ENCODE assay signal across 11 cellular contexts in genomic region chr16:28130099-28131088, GRCh38.
DNase-seq lines count a peak whose midpoint lies in the region; ATAC-seq and TF ChIP-seq lines count a peak whose summit lies in the region.
"Had no signal": no experiment of that assay in that cellular context is flagged by ENCODE, and none has a peak within 500 bp of the region (broad histone marks: within the 10 kb centered on the region; RNA-seq: fewer than 3 reads in every experiment).

No MANE protein-coding gene starts in this region.

- H2AFZ ChIP-seq in neural progenitor cell (replicated peaks): no peak overlapping the region

- peaks cover 2 to 3% of the 10 kb centered on the region in 2 donors for H3K4me1 ChIP-seq in esophagus (ENCODE audit: control insufficient read depth in 2 of 2, insufficient read depth in 2 of 2, low read length in 1 of 2)
- H3K4me1 ChIP-seq in neural progenitor cell: no peaks in the 10 kb centered on the region

- H3K4me3 ChIP-seq in esophagus (ENCODE audit: low read depth in 1 of 2, low read length in 2 of 2) (no peak overlapping the region), neural progenitor cell (no peak overlapping the region)

- H3K4me3 Mint-ChIP-seq in neural progenitor cell: no peak overlapping the region

- DNase-seq in AG09319 (ENCODE audit: extremely low read depth, low read depth): peak; percentile 20
- DNase-seq in neural progenitor cell (ENCODE audit: low spot score): peak; percentile 53
- DNase-seq in stimulated activated CD8-positive, alpha-beta memory T cell treated with anti-CD3 and anti-CD28 coated beads, Interleukin-4, amount 100 ng/mL, for 48 hours: no peak
- no peak for DNase-seq in germinal center (ENCODE audit: low spot score)
- DNase-seq in ecto neural progenitor cell (ENCODE audit: low spot score): no peak
- DNase-seq: activated CD4-positive, CD25-positive, alpha-beta regulatory T cell; NCI-H1417 treated with DMSO at 0.1 percent for 48 hours had no signal

- H3K36me3 Mint-ChIP-seq in neural progenitor cell: peaks cover 34% of the 10 kb centered on the region

- H3K36me3 ChIP-seq in esophagus (ENCODE audit: control insufficient read depth in 2 of 2, insufficient read depth in 2 of 2, low read length in 1 of 2) (peaks cover 5 to 48% of the 10 kb centered on the region in 2 donors), neural progenitor cell (no peaks in the 10 kb centered on the region)

- TF ChIP-seq CTCF in AG09319 (IDR thresholded peaks at IDR 0.05; ENCODE audit: low read depth, low read length): no peak
- no peak for TF ChIP-seq CTCF in neural progenitor cell (IDR thresholded peaks at IDR 0.05)

- ATAC-seq in HG03378 (IDR thresholded peaks at IDR 0.05; ENCODE audit: unreplicated experiment): no peak
- ATAC-seq: Panc1 had no signal

- TF ChIP-seq RAD21 in Ishikawa (IDR thresholded peaks at IDR 0.05; ENCODE audit: low read depth): no peak

- no peak overlapping the region for H3K9ac ChIP-seq in neural progenitor cell

- WGBS in esophagus, 2 donors: 68 to 79% methylated on average over 11 of the region's 11 CpGs

- H3F3A ChIP-seq in neural progenitor cell (ENCODE audit: low read depth): no peaks in the 10 kb centered on the region

- no peaks in the 10 kb centered on the region for H4K20me1 ChIP-seq in neural progenitor cell (ENCODE audit: low read depth)

- no peaks in the 10 kb centered on the region for H3K9me3 Mint-ChIP-seq in neural progenitor cell

- peaks cover 7% of the 10 kb centered on the region for H3K4me1 Mint-ChIP-seq in neural progenitor cell

- H3K27ac Mint-ChIP-seq in neural progenitor cell: no peak overlapping the region

- H3K27me3 Mint-ChIP-seq in neural progenitor cell (ENCODE audit: insufficient read depth, low read depth): no peaks in the 10 kb centered on the region

- H3K27ac ChIP-seq in esophagus (ENCODE audit: low read depth in 2 of 2, low read length in 1 of 2): peak overlapping the region; percentile 28 to 33
- H3K27ac ChIP-seq in neural progenitor cell: no peak overlapping the region

- H3K27me3 ChIP-seq in esophagus (ENCODE audit: control insufficient read depth in 1 of 2, insufficient read depth in 2 of 2, low read length in 2 of 2) (no peaks in the 10 kb centered on the region), neural progenitor cell (no peaks in the 10 kb centered on the region)

- TF ChIP-seq EP300 in Ishikawa (IDR thresholded peaks at IDR 0.05; ENCODE audit: borderline replicate concordance): peak; percentile 63; the same call in 1 of the 2 replicates

- H3K9me3 ChIP-seq in esophagus (ENCODE audit: control insufficient read depth in 2 of 2, insufficient read depth in 1 of 2, low read depth in 1 of 2, low read length in 1 of 2): no peaks in the 10 kb centered on the region
- no peaks in the 10 kb centered on the region for H3K9me3 ChIP-seq in neural progenitor cell (ENCODE audit: low read depth)

- no peak overlapping the region for H3K4me2 ChIP-seq in neural progenitor cell

- H3K79me2 ChIP-seq in neural progenitor cell (ENCODE audit: low read depth): no peaks in the 10 kb centered on the region

TF ChIP-seq in Ishikawa, 13 proteins besides CTCF, POLR2A, EP300 and RAD21:
- TF ChIP-seq NFIC (IDR thresholded peaks at IDR 0.05): peak; percentile 39; the same call in 1 of the 2 replicates
- TF ChIP-seq EGR1 (IDR thresholded peaks at IDR 0.05): no peak
- TF ChIP-seq YY1 (IDR thresholded peaks at IDR 0.05; ENCODE audit: low read depth): no peak
- no peak for TF ChIP-seq TEAD4 (IDR thresholded peaks at IDR 0.05)
- no peak for TF ChIP-seq TAF1 (IDR thresholded peaks at IDR 0.05; ENCODE audit: low read depth)
- peak; percentile 42; the same call in 1 of the 2 replicates for TF ChIP-seq TCF12 (IDR thresholded peaks at IDR 0.05; ENCODE audit: low read depth)
- no peak for TF ChIP-seq ZBTB7A (IDR thresholded peaks at IDR 0.05; ENCODE audit: low read depth)
- no peak for TF ChIP-seq CEBPB (IDR thresholded peaks at IDR 0.05)
- no peak for TF ChIP-seq MAX (IDR thresholded peaks at IDR 0.05)
TF ChIP-seq in Ishikawa: peak in this region for 2.

Comparison
In these comparisons a context has a peak if more than half of its experiments do, and no peak if none do; other contexts are left out.
1. DNase-seq: peak in AG09319 (single experiment) and neural progenitor cell (single experiment); none in stimulated activated CD8-positive, alpha-beta memory T cell treated with anti-CD3 and anti-CD28 coated beads, Interleukin-4, amount 100 ng/mL, for 48 hours (single experiment), germinal center (single experiment) and ecto neural progenitor cell (single experiment).